ENCODE assay signal across 19 cellular contexts in genomic region chr11:129598378-129598777, GRCh38.
"Had no signal": no experiment of that assay in that cellular context is flagged by ENCODE, and none has a peak within 500 bp of the region (broad histone marks: within the 10 kb centered on the region; RNA-seq: fewer than 3 reads in every experiment).

No MANE protein-coding gene starts in this region.

- H3K9ac ChIP-seq: KMS-11, SK-N-SH had no signal

- ATAC-seq: K562 had no signal

- H3K4me3 ChIP-seq: K562 had no signal

- H3K4me2 ChIP-seq: KMS-11, SK-N-SH had no signal

- DNase-seq: Kasumi-1, MM.1S, NCI-H1092 treated with DMSO at 0.1 percent for 48 hours, NCI-H1436, NCI-H187 treated with DMSO at 0.1 percent for 48 hours, NCI-H2029 treated with DMSO at 0.1 percent for 48 hours, NCI-H2171 treated with DMSO at 0.1 percent for 48 hours, NCI-H345, NCI-H446 treated with DMSO at 0.1 percent for 48 hours, NCI-H510A treated with DMSO at 0.1 percent for 48 hours, NCI-H526, Right ventricle myocardium superior, RPMI8226, SIG-M5, SK-N-SH, SW 1271 had no signal

- H3K27ac ChIP-seq: HL-60, KMS-11 had no signal

- H3K9me3 ChIP-seq: SK-N-SH had no signal
